In genomic region chr3:87503901-87504498, GRCh38 we compare ENCODE assay signal across 8 cellular contexts.
DNase-seq lines count a peak whose midpoint lies in the region; FAIRE-seq and TF ChIP-seq lines count a peak whose summit lies in the region.

No MANE protein-coding gene starts in this region.

- H3K4me3 ChIP-seq in GM12864 (ENCODE audit: low read depth, low read length) (no peak overlapping the region), retinal pigment epithelial cell (ENCODE audit: low read length) (no peak overlapping the region), coronary artery (no peak overlapping the region)

- peaks cover 34% of the 10 kb centered on the region; the same call in 1 of the 2 replicates for H3K4me1 Mint-ChIP-seq in HFFc6 (ENCODE audit: low read depth)

- no peaks in the 10 kb centered on the region for H3K36me3 Mint-ChIP-seq in HFFc6 (ENCODE audit: low read depth)

- H3K9me3 Mint-ChIP-seq in HFFc6, result no peaks in the 10 kb centered on the region

- FAIRE-seq in A204.1 (lab: Jason Lieb, UNC), result peak; percentile 82

- H3K4me3 Mint-ChIP-seq in HFFc6, result no peak overlapping the region

- TF ChIP-seq CTCF in GM12864 (IDR thresholded peaks at IDR 0.05; ENCODE audit: low read depth, low read length, missing control alignments), result peak; percentile 52
- TF ChIP-seq CTCF in HFFc6 (IDR thresholded peaks at IDR 0.05), result peak; percentile 93
- peak; percentile 85 for TF ChIP-seq CTCF in retinal pigment epithelial cell (conservative IDR thresholded peaks at IDR 0.05; ENCODE audit: low read depth, low read length)
- TF ChIP-seq CTCF in coronary artery (IDR thresholded peaks at IDR 0.05), result no peak

- no peak overlapping the region for H3K27ac ChIP-seq in coronary artery

- peaks cover 2% of the 10 kb centered on the region; the same call in 1 of the 2 replicates for H3K27me3 Mint-ChIP-seq in HFFc6 (ENCODE audit: insufficient read depth)

- no peak overlapping the region for H3K27ac Mint-ChIP-seq in HFFc6

- DNase-seq in GM12864 (ENCODE audit: low read depth) (peak; percentile 31), HFFc6 (peak; percentile 73), M059J (ENCODE audit: low read depth) (peak; percentile 60), SK-N-DZ (ENCODE audit: low spot score) (peak; percentile 51), fibroblast of peridontal ligament (ENCODE audit: extremely low read depth) (peak; percentile 75), retinal pigment epithelial cell (ENCODE audit: low read depth) (peak; percentile 45), coronary artery (ENCODE audit: low spot score) (no peak)
